In the genomic region with DNA sequence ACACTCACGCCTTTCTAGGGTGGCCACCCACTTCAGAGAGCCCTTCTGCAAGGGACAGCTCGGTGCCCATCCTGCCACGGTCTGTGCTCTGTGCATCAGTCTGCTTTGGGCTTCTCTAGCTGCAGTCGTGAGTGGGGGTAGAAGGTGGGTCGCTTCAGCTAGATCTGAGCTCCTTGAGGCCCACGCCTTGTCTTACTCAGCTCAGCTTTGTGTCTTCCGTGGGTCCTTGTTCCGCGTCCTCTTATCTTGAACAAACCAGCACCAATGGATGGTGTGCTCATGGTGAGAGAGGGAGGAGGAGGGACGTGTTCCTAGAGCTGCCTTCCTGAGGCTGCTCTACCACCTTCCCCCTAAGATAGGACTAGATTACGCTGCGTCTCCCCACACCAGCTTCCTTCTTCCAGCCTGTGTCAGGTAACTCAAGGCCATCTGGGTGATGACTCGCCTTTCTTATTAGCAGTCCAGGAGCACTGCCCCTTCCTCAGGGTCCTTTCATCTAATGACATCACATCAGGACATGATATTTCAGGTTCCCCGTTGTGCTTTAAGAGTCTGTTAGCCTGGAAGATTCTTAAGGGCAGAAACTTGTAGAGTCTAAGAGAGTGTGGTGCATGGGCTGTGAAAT, we compare ENCODE assay signal across 23 cellular contexts.
DNase-seq lines count a peak whose midpoint lies in the region; ATAC-seq and TF ChIP-seq lines count a peak whose summit lies in the region.
"Had no signal": no experiment of that assay in that cellular context is flagged by ENCODE, and none has a peak within 500 bp of the region (broad histone marks: within the 10 kb centered on the region; RNA-seq: fewer than 3 reads in every experiment).

No MANE protein-coding gene starts in this region.

- H3K4ac ChIP-seq in neuronal stem cell (ENCODE audit: low read length): no peak overlapping the region

- no peaks in the 10 kb centered on the region for H3K36me3 Mint-ChIP-seq in glutamatergic neuron (ENCODE audit: unreplicated experiment)
- H3K36me3 Mint-ChIP-seq: CD8-positive, alpha-beta T cell; IgD-negative memory B cell had no signal

- no peak overlapping the region for H3K27ac ChIP-seq in BLaER1 treated with 17β-estradiol and CSF1 and Interleukin-3, amounts not matched to agents 10 nM and 100 nM
- H3K27ac ChIP-seq in WERI-Rb-1 (peak overlapping the region; percentile 40), neuronal stem cell (replicated peaks; ENCODE audit: low read length) (no peak overlapping the region), esophagus squamous epithelium (no peak overlapping the region)
- H3K27ac ChIP-seq: KMS-11, PC-9, SJSA1 had no signal

- no peak overlapping the region for H2BK5ac ChIP-seq in neuronal stem cell (ENCODE audit: low read length)

- peaks cover 16 to 45% (median 38%) of the 10 kb centered on the region in 10 experiments; a peak in 19 of 20 replicates for H3K4me1 ChIP-seq in BLaER1 treated with 17β-estradiol and CSF1 and Interleukin-3, amounts not matched to agents 10 nM and 100 nM
- H3K4me1 ChIP-seq in neuronal stem cell (ENCODE audit: control insufficient read depth in 2 of 2, insufficient read depth in 1 of 2, low read depth in 1 of 2, low read length in 2 of 2): peaks cover 12 to 13% of the 10 kb centered on the region in 2 donors
- peaks cover 14 to 22% (median 22%) of the 10 kb centered on the region in 3 donors for H3K4me1 ChIP-seq in esophagus squamous epithelium

- peak overlapping the region; percentile 49 for H3K14ac ChIP-seq in neuronal stem cell (ENCODE audit: low read length)

- no CpG with 5 or more reads among the region's 14 CpGs for WGBS in neuronal stem cell (ENCODE audit: extremely low coverage in 2 of 2, insufficient read length in 2 of 2, insufficient replicate concordance in 1 of 2), 2 donors
- 81 to 85% methylated on average over 10 to 12 of the region's 14 CpGs for WGBS in esophagus squamous epithelium, 2 donors

- no peaks in the 10 kb centered on the region for H3K36me3 ChIP-seq in BLaER1 treated with 17β-estradiol and CSF1 and Interleukin-3, amounts not matched to agents 10 nM and 100 nM
- H3K36me3 ChIP-seq in WERI-Rb-1: peaks cover 8% of the 10 kb centered on the region
- H3K36me3 ChIP-seq in neuronal stem cell (replicated peaks in 1 of 2; ENCODE audit: control insufficient read depth in 2 of 2, insufficient read depth in 2 of 2, low read length in 2 of 2): peaks cover 0 to 2% of the 10 kb centered on the region in 2 donors
- no peaks in the 10 kb centered on the region for H3K36me3 ChIP-seq in esophagus squamous epithelium
- H3K36me3 ChIP-seq: SJSA1 had no signal

- no peak overlapping the region for H2AFZ ChIP-seq in neuronal stem cell (ENCODE audit: low read length)
- H2AFZ ChIP-seq: PC-9 had no signal

- H3K9me3 Mint-ChIP-seq in glutamatergic neuron (ENCODE audit: unreplicated experiment): peaks cover 10% of the 10 kb centered on the region
- H3K9me3 Mint-ChIP-seq: CD8-positive, alpha-beta T cell; IgD-negative memory B cell had no signal

- no peak for TF ChIP-seq POLR2A in esophagus squamous epithelium (IDR thresholded peaks at IDR 0.05)

- H3K18ac ChIP-seq in neuronal stem cell (ENCODE audit: low read length): no peak overlapping the region

- peak overlapping the region; percentile 21 for H2AK5ac ChIP-seq in neuronal stem cell (ENCODE audit: low read depth, low read length)

- H4K91ac ChIP-seq in neuronal stem cell (ENCODE audit: low read depth, low read length, poor library complexity): no peak overlapping the region

- ATAC-seq in GM19397 (IDR thresholded peaks at IDR 0.05; ENCODE audit: unreplicated experiment): no peak
- ATAC-seq: CD8-positive, alpha-beta T cell; Right ventricle myocardium inferior had no signal

- H3K4me3 Mint-ChIP-seq in glutamatergic neuron (ENCODE audit: unreplicated experiment): peak overlapping the region; percentile 34
- H3K4me3 Mint-ChIP-seq: CD8-positive, alpha-beta T cell; IgD-negative memory B cell had no signal

- H3K23ac ChIP-seq in neuronal stem cell (ENCODE audit: low read depth, low read length, poor library complexity): no peak overlapping the region

- no peak overlapping the region for H3K9ac ChIP-seq in BLaER1 treated with 17β-estradiol and CSF1 and Interleukin-3, amounts not matched to agents 10 nM and 100 nM
- no peak overlapping the region for H3K9ac ChIP-seq in neuronal stem cell (ENCODE audit: low read depth, low read length, poor library complexity)
- H3K9ac ChIP-seq: KMS-11 had no signal

- H3K4me2 ChIP-seq in BLaER1 treated with 17β-estradiol and CSF1 and Interleukin-3, amounts not matched to agents 10 nM and 100 nM: peak overlapping the region in 8 of 11 experiments; percentile 19 to 73 (median 55); a peak in 11 of 22 replicates
- no peak overlapping the region for H3K4me2 ChIP-seq in neuronal stem cell (ENCODE audit: insufficient read depth, low read length, poor library complexity, severe bottlenecking)
- H3K4me2 ChIP-seq: KMS-11, PC-9 had no signal

- H3K27me3 ChIP-seq in BLaER1 treated with 17β-estradiol and CSF1 and Interleukin-3, amounts not matched to agents 10 nM and 100 nM: peaks cover 27 to 49% (median 29%) of the 10 kb centered on the region in 11 experiments
- H3K27me3 ChIP-seq in WERI-Rb-1 (ENCODE audit: insufficient read depth, low read depth, severe bottlenecking) (no peaks in the 10 kb centered on the region), neuronal stem cell (ENCODE audit: control insufficient read depth in 3 of 3, insufficient read depth in 3 of 3, low read depth in 1 of 3, low read length in 3 of 3) (peaks cover 0 to 17% (median 6%) of the 10 kb centered on the region in 3 experiments), esophagus squamous epithelium (peaks cover 0 to 19% (median 0%) of the 10 kb centered on the region in 4 donors)

- no peak overlapping the region for H2BK12ac ChIP-seq in neuronal stem cell (ENCODE audit: low read length)

- H4K8ac ChIP-seq in neuronal stem cell (ENCODE audit: low read depth, low read length): no peak overlapping the region

- no peak overlapping the region for H2BK15ac ChIP-seq in neuronal stem cell (ENCODE audit: low read length)

- H3K4me3 ChIP-seq in BLaER1 treated with 17β-estradiol and CSF1 and Interleukin-3, amounts not matched to agents 10 nM and 100 nM: no peak overlapping the region
- H3K4me3 ChIP-seq in WERI-Rb-1 (ENCODE audit: low read depth, low read length): no peak overlapping the region
- H3K4me3 ChIP-seq in neuronal stem cell (ENCODE audit: low read length in 2 of 2): no peak overlapping the region
- no peak overlapping the region for H3K4me3 ChIP-seq in esophagus squamous epithelium
- H3K4me3 ChIP-seq: PC-9, SJSA1 had no signal

- H3K27me3 Mint-ChIP-seq in glutamatergic neuron (ENCODE audit: unreplicated experiment): peaks cover 1% of the 10 kb centered on the region

- DNase-seq in WERI-Rb-1 (peak; percentile 42), glutamatergic neuron (no peak), neuronal stem cell (ENCODE audit: low spot score) (no peak), esophagus squamous epithelium (lab: John Stamatoyannopoulos, UW) (no peak), NCI-H345 treated with DMSO at 0.1 percent for 48 hours (lab: John Stamatoyannopoulos, UW; ENCODE audit: unreplicated experiment) (no peak), dermis blood vessel endothelial cell (no peak)
- DNase-seq: CD8-positive, alpha-beta T cell; DMS 273 treated with DMSO at 0.1 percent for 48 hours; DMS79; GF-D8; MM.1S; NCI-H2029; NCI-H446 treated with DMSO at 0.1 percent for 48 hours; NCI-H526; NCI-H82; NK-92 treated with Interleukin-12 subunit alpha and Interleukin-12 subunit beta, amount 100 ng/mL, for 24 hours; PC-9 had no signal

- peaks cover 20 to 71% (median 26%) of the 10 kb centered on the region in 11 experiments; a peak in 21 of 22 replicates for H4K20me1 ChIP-seq in BLaER1 treated with 17β-estradiol and CSF1 and Interleukin-3, amounts not matched to agents 10 nM and 100 nM

- H3K79me1 ChIP-seq in neuronal stem cell (ENCODE audit: low read depth, low read length): no peaks in the 10 kb centered on the region

- H3K9me3 ChIP-seq in BLaER1 treated with 17β-estradiol and CSF1 and Interleukin-3, amounts not matched to agents 10 nM and 100 nM (replicated peaks in 1 of 11): no peaks in the 10 kb centered on the region
- H3K9me3 ChIP-seq in WERI-Rb-1 (ENCODE audit: severe bottlenecking) (no peaks in the 10 kb centered on the region), neuronal stem cell (replicated peaks in 1 of 2; ENCODE audit: control insufficient read depth in 2 of 2, insufficient read depth in 1 of 2, low read depth in 1 of 2, low read length in 2 of 2) (peaks cover 0 to 2% of the 10 kb centered on the region in 2 donors), esophagus squamous epithelium (no peaks in the 10 kb centered on the region)
- H3K9me3 ChIP-seq: SJSA1 had no signal

- intact Hi-C loops in esophagus squamous epithelium (cut with DNase I): no loop called here

- no peak overlapping the region for H2BK120ac ChIP-seq in neuronal stem cell (ENCODE audit: low read depth, low read length)

- peaks cover 15% of the 10 kb centered on the region for H3K4me1 Mint-ChIP-seq in glutamatergic neuron (ENCODE audit: low read depth, unreplicated experiment)

- TF ChIP-seq CTCF in WERI-Rb-1 (IDR thresholded peaks at IDR 0.05; ENCODE audit: low read depth, low read length): no peak
- TF ChIP-seq CTCF in glutamatergic neuron (IDR thresholded peaks at IDR 0.05; ENCODE audit: partially characterized antibody, unreplicated experiment): no peak
- no peak for TF ChIP-seq CTCF in esophagus squamous epithelium (IDR thresholded peaks at IDR 0.05)

- H3K27ac Mint-ChIP-seq in glutamatergic neuron (ENCODE audit: unreplicated experiment): no peak overlapping the region
- H3K27ac Mint-ChIP-seq: CD8-positive, alpha-beta T cell; IgD-negative memory B cell had no signal
